In genomic region chr19:1455336-1456120, GRCh38 we compare ENCODE assay signal across 8 cellular contexts. TPM values are rescaled to one million over a fixed set of nuclear protein-coding genes. Genes with fewer than 3 reads are reported as not detected.
DNase-seq lines count a peak whose midpoint lies in the region; ATAC-seq and TF ChIP-seq lines count a peak whose summit lies in the region.

No MANE protein-coding gene starts in this region.

- H3K27ac Mint-ChIP-seq in activated T-helper 1 cell treated with anti-CD3 and anti-CD28 coated beads, Interleukin-12 subunit alpha, Interleukin-12 subunit beta, Interleukin-2, Interleukin-4 antibody, amounts not matched to agents 30 ng/mL and 10 ng/mL and 1 ng/mL, durations not matched to agents 14 hours and 24 hours and 36 hours: peak overlapping the region; percentile 2

- ATAC-seq in heart left ventricle: peak in 3 of 4 donors; percentile 29 to 55 (median 52)
- ATAC-seq in HG03159 (IDR thresholded peaks at IDR 0.05; ENCODE audit: unreplicated experiment): no peak

- H3K27ac ChIP-seq in 22Rv1 (peak overlapping the region; percentile 93), heart left ventricle (no peak overlapping the region)

- no peaks in the 10 kb centered on the region for H3K36me3 Mint-ChIP-seq in activated T-helper 1 cell treated with anti-CD3 and anti-CD28 coated beads, Interleukin-12 subunit alpha, Interleukin-12 subunit beta, Interleukin-2, Interleukin-4 antibody, amounts not matched to agents 30 ng/mL and 10 ng/mL and 1 ng/mL, durations not matched to agents 14 hours and 24 hours and 36 hours (ENCODE audit: low read depth)

- peaks cover 0 to 6% (median 0%) of the 10 kb centered on the region in 9 donors for H3K36me3 ChIP-seq in heart left ventricle

- TF ChIP-seq POLR2A in heart left ventricle (IDR thresholded peaks at IDR 0.05): no peak

- intact Hi-C loops in activated T-helper 1 cell treated with anti-CD3 and anti-CD28 coated beads, Interleukin-12 subunit alpha, Interleukin-12 subunit beta, Interleukin-2, Interleukin-4 antibody, amounts not matched to agents 30 ng/mL and 10 ng/mL and 1 ng/mL, durations not matched to agents 14 hours and 24 hours and 36 hours (cut with micrococcal nuclease): loop anchor here (1.0 to 2.0 kb wide), 2 partner anchors 10 to 15 kb away; no protein-coding TSS in a partner anchor
- intact Hi-C loops in heart left ventricle (cut with DNase I): loop anchor here in 1 of 10 donors (10.0 kb wide), 1 partner anchor 141 kb away; no protein-coding TSS in a partner anchor

- 4 to 9% (median 5%) methylated on average over 31 to 42 of the region's 42 CpGs for WGBS in heart left ventricle, 4 donors

- peaks cover 46 to 82% (median 63%) of the 10 kb centered on the region in 9 donors for H3K27me3 ChIP-seq in heart left ventricle

- no peaks in the 10 kb centered on the region for H3K9me3 Mint-ChIP-seq in activated T-helper 1 cell treated with anti-CD3 and anti-CD28 coated beads, Interleukin-12 subunit alpha, Interleukin-12 subunit beta, Interleukin-2, Interleukin-4 antibody, amounts not matched to agents 30 ng/mL and 10 ng/mL and 1 ng/mL, durations not matched to agents 14 hours and 24 hours and 36 hours

- peaks cover 5% of the 10 kb centered on the region for H3K4me1 Mint-ChIP-seq in activated T-helper 1 cell treated with anti-CD3 and anti-CD28 coated beads, Interleukin-12 subunit alpha, Interleukin-12 subunit beta, Interleukin-2, Interleukin-4 antibody, amounts not matched to agents 30 ng/mL and 10 ng/mL and 1 ng/mL, durations not matched to agents 14 hours and 24 hours and 36 hours (ENCODE audit: low read depth)

- H3K27me3 Mint-ChIP-seq in activated T-helper 1 cell treated with anti-CD3 and anti-CD28 coated beads, Interleukin-12 subunit alpha, Interleukin-12 subunit beta, Interleukin-2, Interleukin-4 antibody, amounts not matched to agents 30 ng/mL and 10 ng/mL and 1 ng/mL, durations not matched to agents 14 hours and 24 hours and 36 hours (ENCODE audit: insufficient read depth): peaks cover 44% of the 10 kb centered on the region

- no peak overlapping the region for H3K4me3 ChIP-seq in heart left ventricle

- H3K4me3 Mint-ChIP-seq in activated T-helper 1 cell treated with anti-CD3 and anti-CD28 coated beads, Interleukin-12 subunit alpha, Interleukin-12 subunit beta, Interleukin-2, Interleukin-4 antibody, amounts not matched to agents 30 ng/mL and 10 ng/mL and 1 ng/mL, durations not matched to agents 14 hours and 24 hours and 36 hours: no peak overlapping the region

- TF ChIP-seq CTCF in 22Rv1 (IDR thresholded peaks at IDR 0.05): no peak
- no peak for TF ChIP-seq CTCF in heart left ventricle (IDR thresholded peaks at IDR 0.05)

- DNase-seq in GM03348 (ENCODE audit: low spot score): peak; percentile 79
- DNase-seq in NCI-H526 treated with DMSO at 0.1 percent for 48 hours (lab: John Stamatoyannopoulos, UW): peak; percentile 81
- peak; percentile 49 for DNase-seq in activated T-helper 1 cell treated with anti-CD3 and anti-CD28 coated beads, Interleukin-12 subunit alpha, Interleukin-12 subunit beta, Interleukin-2, Interleukin-4 antibody, amounts not matched to agents 30 ng/mL and 10 ng/mL and 1 ng/mL, durations not matched to agents 14 hours and 24 hours and 36 hours (ENCODE audit: low spot score)
- DNase-seq in heart left ventricle: peak in 2 of 5 donors; percentile 29 to 72
- DNase-seq in stimulated activated CD8-positive, alpha-beta memory T cell treated with anti-CD3 and anti-CD28 coated beads, Interleukin-7, amount 100 ng/mL, for 24 hours (ENCODE audit: low read depth): peak; percentile 23
- no peak for DNase-seq in hippocampal formation (lab: John Stamatoyannopoulos, UW)

- peaks cover 0 to 46% (median 20%) of the 10 kb centered on the region in 12 donors for H3K4me1 ChIP-seq in heart left ventricle

- no peaks in the 10 kb centered on the region for H3K9me3 ChIP-seq in heart left ventricle

RNA-seq across cellular contexts. Expression of gene APC2, which starts 5.6 kb away (rescaled TPM):
- 0.16 and 0.17 TPM in 2 replicates for total RNA-seq in activated T-helper 1 cell treated with anti-CD3 and anti-CD28 coated beads, Interleukin-12 subunit alpha, Interleukin-12 subunit beta, Interleukin-2, Interleukin-4 antibody, amounts not matched to agents 30 ng/mL and 10 ng/mL and 1 ng/mL, durations not matched to agents 14 hours and 24 hours and 36 hours
- total RNA-seq in heart left ventricle: under 1 TPM in 8 of 9 donors, not detected in 1; 0.04 to 0.72 (median 0.14) TPM
- under 1 TPM; 0.07 to 0.08 TPM for polyA plus RNA-seq in heart left ventricle

RNA-seq across cellular contexts. Expression of gene RPS15, which starts 17.3 kb away (rescaled TPM):
- 1,387 and 1,455 TPM in 2 replicates for total RNA-seq in activated T-helper 1 cell treated with anti-CD3 and anti-CD28 coated beads, Interleukin-12 subunit alpha, Interleukin-12 subunit beta, Interleukin-2, Interleukin-4 antibody, amounts not matched to agents 30 ng/mL and 10 ng/mL and 1 ng/mL, durations not matched to agents 14 hours and 24 hours and 36 hours
- 1,000 to 10,000 TPM in 2 of 9 donors, 100 to 1,000 TPM in 7; 468 to 2,348 (median 669) TPM for total RNA-seq in heart left ventricle
- 1,000 to 10,000 TPM; 2,165 to 2,683 TPM for polyA plus RNA-seq in heart left ventricle

RNA-seq across cellular contexts. Expression of gene C19orf25, which starts 23.5 kb away (rescaled TPM):
- 37.1 and 38.5 TPM in 2 replicates for total RNA-seq in activated T-helper 1 cell treated with anti-CD3 and anti-CD28 coated beads, Interleukin-12 subunit alpha, Interleukin-12 subunit beta, Interleukin-2, Interleukin-4 antibody, amounts not matched to agents 30 ng/mL and 10 ng/mL and 1 ng/mL, durations not matched to agents 14 hours and 24 hours and 36 hours
- 10 to 100 TPM in 8 of 9 donors, 1 to 10 TPM in 1; 9.4 to 29.2 (median 15.7) TPM for total RNA-seq in heart left ventricle
- 10 to 100 TPM; 27.6 to 27.8 TPM for polyA plus RNA-seq in heart left ventricle

RNA-seq across cellular contexts. Expression of gene PCSK4, which starts 34.6 kb away (rescaled TPM):
- total RNA-seq in activated T-helper 1 cell treated with anti-CD3 and anti-CD28 coated beads, Interleukin-12 subunit alpha, Interleukin-12 subunit beta, Interleukin-2, Interleukin-4 antibody, amounts not matched to agents 30 ng/mL and 10 ng/mL and 1 ng/mL, durations not matched to agents 14 hours and 24 hours and 36 hours: 0.26 and 1.5 TPM in 2 replicates
- total RNA-seq in heart left ventricle: 1 to 10 TPM in 6 of 9 donors, under 1 TPM in 3; 0.31 to 1.9 (median 1.7) TPM
- under 1 TPM; 0.83 to 0.91 TPM for polyA plus RNA-seq in heart left ventricle

RNA-seq across cellular contexts. Expression of gene REEP6, which starts 35.5 kb away (rescaled TPM):
- 1.4 TPM in 2 replicates for total RNA-seq in activated T-helper 1 cell treated with anti-CD3 and anti-CD28 coated beads, Interleukin-12 subunit alpha, Interleukin-12 subunit beta, Interleukin-2, Interleukin-4 antibody, amounts not matched to agents 30 ng/mL and 10 ng/mL and 1 ng/mL, durations not matched to agents 14 hours and 24 hours and 36 hours
- total RNA-seq in heart left ventricle: 1 to 10 TPM; 1.9 to 6.0 (median 3.5) TPM
- polyA plus RNA-seq in heart left ventricle: 1 to 10 TPM; 3.6 to 4.1 TPM

Comparison
In these comparisons a context has a peak if more than half of its experiments do, and no peak if none do; other contexts are left out.
1. DNase-seq: peak in GM03348 (single experiment), NCI-H526 treated with DMSO at 0.1 percent for 48 hours (single experiment), activated T-helper 1 cell treated with anti-CD3 and anti-CD28 coated beads, Interleukin-12 subunit alpha, Interleukin-12 subunit beta, Interleukin-2, Interleukin-4 antibody, amounts not matched to agents 30 ng/mL and 10 ng/mL and 1 ng/mL, durations not matched to agents 14 hours and 24 hours and 36 hours (single experiment) and stimulated activated CD8-positive, alpha-beta memory T cell treated with anti-CD3 and anti-CD28 coated beads, Interleukin-7, amount 100 ng/mL, for 24 hours (single experiment); none in hippocampal formation (0 of 2).